8 cellular contexts compared by ENCODE assay signal in genomic region chr17:57442914-57443571, GRCh38.
DNase-seq lines count a peak whose midpoint lies in the region; ATAC-seq, FAIRE-seq and TF ChIP-seq lines count a peak whose summit lies in the region.

No MANE protein-coding gene starts in this region.

- no peak overlapping the region for H2AFZ ChIP-seq in astrocyte (ENCODE audit: low read depth, low read length)

- no peak overlapping the region for H3K4me3 Mint-ChIP-seq in astrocyte (ENCODE audit: unreplicated experiment)

- no peaks in the 10 kb centered on the region for H3K9me3 Mint-ChIP-seq in astrocyte (ENCODE audit: unreplicated experiment)

- TF ChIP-seq CTCF in astrocyte (IDR thresholded peaks at IDR 0.05; ENCODE audit: insufficient read depth, low read depth, low read length) = no peak
- TF ChIP-seq CTCF in mucosa of descending colon (IDR thresholded peaks at IDR 0.05) = no peak

- H3K4me3 ChIP-seq in astrocyte (ENCODE audit: insufficient read depth, low read depth, low read length) = no peak overlapping the region
- H3K4me3 ChIP-seq in mucosa of descending colon = no peak overlapping the region

- H3K27me3 Mint-ChIP-seq in astrocyte (ENCODE audit: low read depth, unreplicated experiment) = no peaks in the 10 kb centered on the region

- peak; percentile 12 for DNase-seq in T-helper 9 cell
- peak; percentile 73 for DNase-seq in astrocyte (ENCODE audit: low read depth)
- DNase-seq in mucosa of descending colon = peak; percentile 27 to 72 (median 35)
- DNase-seq in cerebellum (ENCODE audit: low spot score) = no peak

- no peaks in the 10 kb centered on the region for H4K20me1 ChIP-seq in astrocyte (ENCODE audit: insufficient read depth, low read length)

- H3K9me3 ChIP-seq in astrocyte (ENCODE audit: insufficient read depth, low read depth, low read length) (no peaks in the 10 kb centered on the region), mucosa of descending colon (no peaks in the 10 kb centered on the region)

- no peaks in the 10 kb centered on the region for H3K27me3 ChIP-seq in astrocyte (ENCODE audit: insufficient read depth, low read length)

- peaks cover 15% of the 10 kb centered on the region for H3K79me2 ChIP-seq in astrocyte (ENCODE audit: insufficient read depth, low read length)

- H3K36me3 ChIP-seq in astrocyte (ENCODE audit: insufficient read depth, low read length) = no peaks in the 10 kb centered on the region
- H3K36me3 ChIP-seq in mucosa of descending colon (ENCODE audit: low read depth) = no peaks in the 10 kb centered on the region

- H3K27ac ChIP-seq in astrocyte (ENCODE audit: low read depth, low read length) (peak overlapping the region; percentile 57), temporal lobe (ENCODE audit: low read depth, low read length) (peak overlapping the region; percentile 46)

- intact Hi-C loops in mucosa of descending colon (cut with DNase I, micrococcal nuclease) = no loop called here

- ATAC-seq in HG03432 (IDR thresholded peaks at IDR 0.05; ENCODE audit: unreplicated experiment) (peak; percentile 32), mucosa of descending colon (peak; percentile 55), HG03025 (IDR thresholded peaks at IDR 0.05; ENCODE audit: low FRiP score, unreplicated experiment) (no peak), HG03175 (IDR thresholded peaks at IDR 0.05; ENCODE audit: unreplicated experiment) (no peak)

- no peak overlapping the region for H3K27ac Mint-ChIP-seq in astrocyte (ENCODE audit: unreplicated experiment)

- H3K36me3 Mint-ChIP-seq in astrocyte (ENCODE audit: low read depth, unreplicated experiment) = peaks cover 6% of the 10 kb centered on the region

- peak overlapping the region; percentile 66 for H3K9ac ChIP-seq in astrocyte (ENCODE audit: low read length)

- peak overlapping the region; percentile 28 for H3K4me2 ChIP-seq in astrocyte (ENCODE audit: low read length)

- H3K4me1 ChIP-seq in astrocyte (ENCODE audit: insufficient read depth, low read length) (peaks cover 61% of the 10 kb centered on the region), mucosa of descending colon (ENCODE audit: low read depth) (peaks cover 13% of the 10 kb centered on the region)

- no peak for FAIRE-seq in astrocyte (lab: Jason Lieb, UNC)

- peaks cover 43% of the 10 kb centered on the region for H3K4me1 Mint-ChIP-seq in astrocyte (ENCODE audit: low read depth, unreplicated experiment)

Comparison
In these comparisons a context has a peak if more than half of its experiments do, and no peak if none do; other contexts are left out.
1. ATAC-seq: peak in HG03432 (single experiment) and mucosa of descending colon (single experiment); none in HG03025 (single experiment) and HG03175 (single experiment).